In genomic region chr9:959914-960313, GRCh38 we compare ENCODE assay signal across 28 cellular contexts. TPM values are rescaled to one million over a fixed set of nuclear protein-coding genes. Genes with fewer than 3 reads are reported as not detected.
A peak's percentile ranks its signal among the peaks of the same experiment; 100 is the strongest.
DNase-seq lines count a peak whose midpoint lies in the region; ATAC-seq, FAIRE-seq and TF ChIP-seq lines count a peak whose summit lies in the region.
"Had no signal": no experiment of that assay in that cellular context is flagged by ENCODE, and none has a peak within 500 bp of the region (broad histone marks: within the 10 kb centered on the region; RNA-seq: fewer than 3 reads in every experiment).

No MANE protein-coding gene starts in this region.

- H3K27ac Mint-ChIP-seq in MCF 10A (ENCODE audit: low read depth, unreplicated experiment): no peak overlapping the region
- H3K27ac Mint-ChIP-seq: CD4-positive, alpha-beta memory T cell had no signal

- H3K27ac ChIP-seq in mammary epithelial cell (ENCODE audit: insufficient read depth, low read depth, low read length) (no peak overlapping the region), foreskin keratinocyte (no peak overlapping the region), mesendoderm (ENCODE audit: low read depth, low read length) (no peak overlapping the region)
- H3K27ac ChIP-seq: 22Rv1, BLaER1 had no signal

- no peak overlapping the region for H4K8ac ChIP-seq in mesendoderm (ENCODE audit: low read depth, low read length)

- H3K4ac ChIP-seq in mesendoderm (ENCODE audit: low read depth, low read length): no peak overlapping the region

- no peak overlapping the region for H3K56ac ChIP-seq in mesendoderm (ENCODE audit: low read length)

- no peak overlapping the region for H3K18ac ChIP-seq in mesendoderm (ENCODE audit: low read length)

- CTCF ChIA-PET in MCF 10A (lab: Yijun Ruan, JAX): interaction anchor here (1.1 to 1.2 kb wide), 2 partner anchors 45 to 83 kb away, joined by 3 to 6 read pairs; no protein-coding TSS in a partner anchor
- CTCF ChIA-PET in mammary epithelial cell (lab: Charles Lee; ENCODE audit: low non-redundant PET): no interaction called here

- H3K79me1 ChIP-seq in mesendoderm (ENCODE audit: low read length): no peaks in the 10 kb centered on the region

- peaks cover 7% of the 10 kb centered on the region for H3K27me3 ChIP-seq in mammary epithelial cell (ENCODE audit: insufficient read depth, low read length)
- H3K27me3 ChIP-seq in foreskin keratinocyte: peaks cover 44% of the 10 kb centered on the region
- H3K27me3 ChIP-seq in mesendoderm (ENCODE audit: insufficient read depth, low read length, poor library complexity): no peaks in the 10 kb centered on the region
- H3K27me3 ChIP-seq: BLaER1 had no signal

- H3K4me2 ChIP-seq in mammary epithelial cell (ENCODE audit: insufficient read depth, low read depth, low read length) (no peak overlapping the region), mesendoderm (ENCODE audit: low read length) (no peak overlapping the region)
- H3K4me2 ChIP-seq: BLaER1 had no signal

- H3K23ac ChIP-seq in mesendoderm (ENCODE audit: low read length): no peak overlapping the region

- H3K4me3 ChIP-seq in mammary epithelial cell (replicated peaks in 1 of 3; ENCODE audit: insufficient read depth in 1 of 3, low read depth in 2 of 3, low read length in 3 of 3) (no peak overlapping the region), mesendoderm (ENCODE audit: low read length) (no peak overlapping the region)
- H3K4me3 ChIP-seq: BLaER1 had no signal

- no peak for FAIRE-seq in GM19239 (lab: Jason Lieb, UNC)
- FAIRE-seq: G401.6, GM18507, H1, HTR-8/SVneo had no signal

- H2BK5ac ChIP-seq in mesendoderm (ENCODE audit: low read length): no peak overlapping the region

- no peak overlapping the region for H4K5ac ChIP-seq in mesendoderm (ENCODE audit: low read length)

- TF ChIP-seq CTCF in MCF 10A (IDR thresholded peaks at IDR 0.05; ENCODE audit: unreplicated experiment): no peak
- TF ChIP-seq CTCF in mammary epithelial cell (conservative IDR thresholded peaks at IDR 0.05 in 1 of 2, IDR thresholded peaks at IDR 0.05 in 1 of 2; ENCODE audit: extremely low read depth in 1 of 2, insufficient read depth in 1 of 2, low read depth in 1 of 2, low read length in 2 of 2): no peak
- no peak for TF ChIP-seq CTCF in foreskin keratinocyte (conservative IDR thresholded peaks at IDR 0.05)

- no peak overlapping the region for H3K4me3 Mint-ChIP-seq in MCF 10A (ENCODE audit: unreplicated experiment)
- H3K4me3 Mint-ChIP-seq: CD4-positive, alpha-beta memory T cell had no signal

- H3K9ac ChIP-seq in mammary epithelial cell (ENCODE audit: insufficient read depth, low read length) (no peak overlapping the region), mesendoderm (ENCODE audit: low read length) (no peak overlapping the region)
- H3K9ac ChIP-seq: BLaER1 had no signal

- H3K9me3 ChIP-seq in mammary epithelial cell (replicated peaks; ENCODE audit: insufficient read depth, low read length): no peaks in the 10 kb centered on the region
- H3K9me3 ChIP-seq: BLaER1 had no signal

- no peak overlapping the region for H2AK5ac ChIP-seq in mesendoderm (ENCODE audit: low read length)

- H3K9me3 Mint-ChIP-seq in MCF 10A (ENCODE audit: unreplicated experiment): no peaks in the 10 kb centered on the region

- H3K4me1 ChIP-seq in mammary epithelial cell (ENCODE audit: insufficient read depth, low read length): no peaks in the 10 kb centered on the region
- H3K4me1 ChIP-seq in foreskin keratinocyte: no peaks in the 10 kb centered on the region
- no peaks in the 10 kb centered on the region for H3K4me1 ChIP-seq in mesendoderm (ENCODE audit: control insufficient read depth, low read depth, low read length)

- no peaks in the 10 kb centered on the region for H3K36me3 Mint-ChIP-seq in MCF 10A (ENCODE audit: insufficient read depth, unreplicated experiment)
- H3K36me3 Mint-ChIP-seq: CD4-positive, alpha-beta memory T cell had no signal

- 45% methylated on average over 4 of the region's 4 CpGs for WGBS in mammary epithelial cell (ENCODE audit: low coverage, missing lambda C conversion rate)
- WGBS in mesendoderm (ENCODE audit: extremely low coverage, insufficient coverage, low lambda C conversion rate): no CpG with 5 or more reads among the region's 4 CpGs

- peak; percentile 35 for DNase-seq in MCF 10A (ENCODE audit: unreplicated experiment)
- DNase-seq in mammary epithelial cell: no peak
- peak; percentile 7 for DNase-seq in NCI-H69 (lab: John Stamatoyannopoulos, UW)
- DNase-seq in foreskin keratinocyte: no peak
- DNase-seq in mesendoderm: no peak
- DNase-seq in SK-N-DZ (ENCODE audit: low spot score): no peak
- DNase-seq in GM19239 (ENCODE audit: insufficient read length, low spot score): no peak
- DNase-seq: ACHN; CD4-positive, alpha-beta memory T cell; KG1; MV-4-11; NCI-H1417 treated with DMSO at 0.1 percent for 48 hours; NCI-H187 treated with DMSO at 0.1 percent for 48 hours; NCI-H2171 treated with DMSO at 0.1 percent for 48 hours; NCI-H446 treated with DMSO at 0.1 percent for 48 hours; NCI-H526 treated with DMSO at 0.1 percent for 48 hours; SIG-M5 had no signal

- in situ Hi-C loops in mammary epithelial cell (cut with MboI; ENCODE audit: low sequenced_read_pairs in 2 of 2): no loop called here

- no peaks in the 10 kb centered on the region for H4K20me1 ChIP-seq in mammary epithelial cell (ENCODE audit: insufficient read depth, low read length)
- H4K20me1 ChIP-seq: BLaER1 had no signal

- H2AFZ ChIP-seq in mammary epithelial cell (ENCODE audit: low read depth, low read length): no peak overlapping the region

- H3K36me3 ChIP-seq in mammary epithelial cell (ENCODE audit: insufficient read depth, low read length) (no peaks in the 10 kb centered on the region), mesendoderm (ENCODE audit: control insufficient read depth, insufficient read depth, low read length) (no peaks in the 10 kb centered on the region)
- H3K36me3 ChIP-seq: BLaER1 had no signal

- H2BK120ac ChIP-seq in mesendoderm (ENCODE audit: low read depth, low read length): no peak overlapping the region

- H3K79me2 ChIP-seq in mammary epithelial cell (ENCODE audit: insufficient read depth, low read length) (no peaks in the 10 kb centered on the region), mesendoderm (ENCODE audit: control insufficient read depth, insufficient read depth, low read length) (no peaks in the 10 kb centered on the region)

- H3K27me3 Mint-ChIP-seq in MCF 10A (ENCODE audit: insufficient read depth, unreplicated experiment): peaks cover 21% of the 10 kb centered on the region

- peaks cover 7% of the 10 kb centered on the region for H3K4me1 Mint-ChIP-seq in MCF 10A (ENCODE audit: insufficient read depth, unreplicated experiment)
- H3K4me1 Mint-ChIP-seq: CD4-positive, alpha-beta memory T cell had no signal

- BruUV-seq in MCF 10A (replicated peaks; lab: Mats Ljungman, UMichigan) (no TSS peak), mammary epithelial cell (replicated peaks; lab: Mats Ljungman, UMichigan) (no TSS peak)

- intact Hi-C loops in MCF 10A (cut with micrococcal nuclease): no loop called here
- intact Hi-C loops in mammary epithelial cell (cut with micrococcal nuclease): no loop called here

- POLR2A ChIA-PET in MCF 10A (lab: Yijun Ruan, JAX): no interaction called here

- H2BK15ac ChIP-seq in mesendoderm (replicated peaks; ENCODE audit: low read depth): no peak overlapping the region

- ATAC-seq in foreskin keratinocyte (peak; percentile 21), HG03045 (IDR thresholded peaks at IDR 0.05; ENCODE audit: unreplicated experiment) (no peak)
- ATAC-seq: HCT116, Panc1, SK-N-SH treated with all-trans-retinoic acid at 6 μM for 48 hours had no signal

- dilution Hi-C loops in mammary epithelial cell (cut with HindIII; ENCODE audit: low sequenced_read_pairs): no loop called here

RNA-seq across cellular contexts. Expression of gene DMRT3, which starts 16.5 kb away (rescaled TPM):
- total RNA-seq in MCF 10A (2022) (not detected in 2 replicates), mammary epithelial cell (not detected), foreskin keratinocyte (not detected in 2 replicates)
- polyA plus RNA-seq in mammary epithelial cell (not detected), foreskin keratinocyte (not detected in 2 replicates)
- not detected for polyA minus RNA-seq in mammary epithelial cell
- polyA plus RNA-seq in mesendoderm (2013, experiment 1 of 2): 0.10 TPM
- polyA plus RNA-seq in mesendoderm (2013, experiment 2 of 2): 0.07 TPM
- not detected in 2 replicates for polyA plus RNA-seq in SK-N-DZ (2014; cell fraction: cytosol; rRNA removed)
- polyA plus RNA-seq in SK-N-DZ (2014; cell fraction: nucleus; rRNA removed): not detected in 2 replicates
- total RNA-seq: CD4-positive, alpha-beta memory T cell; Daoy; H1 had no signal
- polyA plus RNA-seq: CD4-positive, alpha-beta memory T cell; H1 had no signal

Comparison
In these comparisons a context has a peak if more than half of its experiments do, and no peak if none do; other contexts are left out.
1. DNase-seq: peak in MCF 10A (single experiment) and NCI-H69 (single experiment); none in mammary epithelial cell (single experiment), foreskin keratinocyte (0 of 2), mesendoderm (single experiment), SK-N-DZ (single experiment) and GM19239 (single experiment).